In the genomic region with DNA sequence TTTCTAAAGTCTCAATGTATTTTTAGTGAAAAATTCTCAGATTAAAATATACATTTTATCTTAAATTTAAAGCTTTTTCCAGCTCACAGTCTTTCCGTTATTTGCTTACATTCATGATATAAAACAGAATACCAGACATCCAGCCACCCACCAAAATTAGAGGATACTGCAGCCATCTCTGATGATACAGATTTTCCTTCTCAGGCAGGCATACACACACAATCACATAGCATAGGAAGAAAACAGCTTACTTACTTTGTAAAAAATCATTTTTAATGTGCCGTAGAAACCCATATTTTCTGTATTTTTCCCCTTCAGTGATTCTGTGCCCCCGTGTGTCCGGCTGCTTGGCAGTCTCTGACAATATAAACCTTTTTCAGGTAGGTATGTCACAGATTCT, we compare ENCODE assay signal across 8 cellular contexts.
DNase-seq lines count a peak whose midpoint lies in the region; ATAC-seq, FAIRE-seq and TF ChIP-seq lines count a peak whose summit lies in the region.

No MANE protein-coding gene starts in this region.

- H4K8ac ChIP-seq in mesendoderm (ENCODE audit: low read depth, low read length): no peak overlapping the region

- intact Hi-C loops in A673 (cut with micrococcal nuclease; ENCODE audit: unreplicated experiment): no loop called here

- no peak overlapping the region for H2BK5ac ChIP-seq in mesendoderm (ENCODE audit: low read length)

- no peak overlapping the region for H2BK120ac ChIP-seq in mesendoderm (ENCODE audit: low read depth, low read length)

- H3K36me3 Mint-ChIP-seq in brain (peaks cover 1% of the 10 kb centered on the region), immature natural killer cell (no peaks in the 10 kb centered on the region)

- H3K4me1 Mint-ChIP-seq in brain: peaks cover 57% of the 10 kb centered on the region
- H3K4me1 Mint-ChIP-seq in immature natural killer cell: peaks cover 2 to 30% of the 10 kb centered on the region in 2 donors

- H3K79me1 ChIP-seq in mesendoderm (ENCODE audit: low read length): peaks cover 3% of the 10 kb centered on the region

- H3K56ac ChIP-seq in mesendoderm (ENCODE audit: low read length): no peak overlapping the region

- H3K9me3 Mint-ChIP-seq in brain (no peaks in the 10 kb centered on the region), immature natural killer cell (no peaks in the 10 kb centered on the region)

- no peaks in the 10 kb centered on the region for H3K27me3 ChIP-seq in A673 (replicated peaks; ENCODE audit: insufficient read depth, low read depth, low read length, poor library complexity)
- H3K27me3 ChIP-seq in mesendoderm (ENCODE audit: insufficient read depth, low read length, poor library complexity): no peaks in the 10 kb centered on the region

- no peak overlapping the region for H4K5ac ChIP-seq in mesendoderm (ENCODE audit: low read length)

- peak overlapping the region; percentile 53 for H3K4me3 ChIP-seq in A673 (ENCODE audit: low read depth, low read length, poor library complexity, severe bottlenecking)
- H3K4me3 ChIP-seq in HEK293 (ENCODE audit: low read depth, low read length): peak overlapping the region; percentile 51
- H3K4me3 ChIP-seq in mesendoderm (ENCODE audit: low read length): no peak overlapping the region

- ATAC-seq in HG03469 (IDR thresholded peaks at IDR 0.05; ENCODE audit: unreplicated experiment): no peak

- no CpG with 5 or more reads among the region's 4 CpGs for WGBS in mesendoderm (ENCODE audit: extremely low coverage, insufficient coverage, low lambda C conversion rate)

- no peaks in the 10 kb centered on the region for H3K79me2 ChIP-seq in mesendoderm (ENCODE audit: control insufficient read depth, insufficient read depth, low read length)

- no peaks in the 10 kb centered on the region for H3K36me3 ChIP-seq in A673 (ENCODE audit: insufficient read depth, low read length, poor library complexity, severe bottlenecking)
- H3K36me3 ChIP-seq in HEK293 (ENCODE audit: control insufficient read depth in 2 of 2, insufficient read depth in 1 of 2, low read length in 2 of 2): no peaks in the 10 kb centered on the region
- no peaks in the 10 kb centered on the region for H3K36me3 ChIP-seq in mesendoderm (ENCODE audit: control insufficient read depth, insufficient read depth, low read length)

- no peak overlapping the region for H3K23ac ChIP-seq in mesendoderm (ENCODE audit: low read length)

- CTCF ChIA-PET in A673 (lab: Charles Lee) (no interaction called here), HEK293 (lab: Yijun Ruan, JAX) (interaction anchor here (0.7 to 1.1 kb wide), 2 partner anchors 35 to 770 kb away, joined by 3 read pairs; no protein-coding TSS in a partner anchor)

- no peak overlapping the region for H3K9ac ChIP-seq in mesendoderm (ENCODE audit: low read length)

- H3K4me2 ChIP-seq in mesendoderm (ENCODE audit: low read length): no peak overlapping the region

- H3K4ac ChIP-seq in mesendoderm (ENCODE audit: low read depth, low read length): no peak overlapping the region

- H3K9me3 ChIP-seq in A673 (ENCODE audit: low read depth, low read length, poor library complexity, severe bottlenecking): no peaks in the 10 kb centered on the region
- H3K9me3 ChIP-seq in HEK293 (ENCODE audit: control insufficient read depth, insufficient read depth, low read depth, low read length): no peaks in the 10 kb centered on the region

- H3K27ac ChIP-seq in A673 (ENCODE audit: low read depth, low read length, poor library complexity, severe bottlenecking): peak overlapping the region; percentile 77
- H3K27ac ChIP-seq in HEK293 (ENCODE audit: extremely low read depth, low read depth, low read length): peak overlapping the region; percentile 87
- no peak overlapping the region for H3K27ac ChIP-seq in mesendoderm (ENCODE audit: low read depth, low read length)

- peak overlapping the region; percentile 94 to 98 (median 97) for H3K27ac Mint-ChIP-seq in brain
- H3K27ac Mint-ChIP-seq in immature natural killer cell: peak overlapping the region in 1 of 6 donors; percentile 67

- H3K4me3 Mint-ChIP-seq in brain: peak overlapping the region; percentile 88 to 95 (median 91)
- H3K4me3 Mint-ChIP-seq in immature natural killer cell: no peak overlapping the region

- peak overlapping the region; percentile 15 for H3K18ac ChIP-seq in mesendoderm (ENCODE audit: low read length)

- POLR2A ChIA-PET in A673 (lab: Charles Lee; ENCODE audit: low non-redundant PET) (interaction anchor here (0.7 kb wide), 1 partner anchor 259 kb away, joined by 3 read pairs; no protein-coding TSS in a partner anchor), HEK293 (lab: Yijun Ruan, JAX) (no interaction called here)

- H2BK15ac ChIP-seq in mesendoderm (replicated peaks; ENCODE audit: low read depth): no peak overlapping the region

- no peak overlapping the region for H2AK5ac ChIP-seq in mesendoderm (ENCODE audit: low read length)

- H3K4me1 ChIP-seq in A673 (ENCODE audit: insufficient read depth, low read length, poor library complexity, severe bottlenecking) (peaks cover 36% of the 10 kb centered on the region), HEK293 (ENCODE audit: control insufficient read depth, insufficient read depth, low read length) (0 out of 2 replicates have a peak, but pooled peaks cover 2% of the 10 kb centered on the region), mesendoderm (ENCODE audit: control insufficient read depth, low read depth, low read length) (peaks cover 4% of the 10 kb centered on the region)

- H3K27me3 Mint-ChIP-seq in brain (peaks cover 4% of the 10 kb centered on the region), immature natural killer cell (ENCODE audit: low read depth in 3 of 3) (no peaks in the 10 kb centered on the region)

- TF ChIP-seq CTCF in A673 (conservative IDR thresholded peaks at IDR 0.05; ENCODE audit: low read depth, low read length): no peak
- TF ChIP-seq CTCF in HEK293 (tag by site-specific recombination; IDR thresholded peaks at IDR 0.05): no peak
- no peak for TF ChIP-seq CTCF in brain (conservative IDR thresholded peaks at IDR 0.05)

- DNase-seq in A673 (ENCODE audit: low spot score) (no peak), mesendoderm (no peak), immature natural killer cell (no peak), H4 (ENCODE audit: low spot score) (no peak), urothelium cell line (ENCODE audit: low spot score) (no peak)

- no peak for FAIRE-seq in urothelium cell line (lab: Jason Lieb, UNC)

- BruUV-seq in A673 (replicated peaks; lab: Mats Ljungman, UMichigan): TSS peak; percentile 58

TF ChIP-seq in HEK293, 187 proteins besides CTCF, POLR2A, EP300 and RAD21:
- TF ChIP-seq ZNF558 (tag by site-specific recombination; IDR thresholded peaks at IDR 0.05) (no peak), ZNF549 (tag by site-specific recombination; IDR thresholded peaks at IDR 0.05) (0 out of 2 replicates have a peak, but pooled peaks have one; percentile 15)
- TF ChIP-seq, protein P1, sequence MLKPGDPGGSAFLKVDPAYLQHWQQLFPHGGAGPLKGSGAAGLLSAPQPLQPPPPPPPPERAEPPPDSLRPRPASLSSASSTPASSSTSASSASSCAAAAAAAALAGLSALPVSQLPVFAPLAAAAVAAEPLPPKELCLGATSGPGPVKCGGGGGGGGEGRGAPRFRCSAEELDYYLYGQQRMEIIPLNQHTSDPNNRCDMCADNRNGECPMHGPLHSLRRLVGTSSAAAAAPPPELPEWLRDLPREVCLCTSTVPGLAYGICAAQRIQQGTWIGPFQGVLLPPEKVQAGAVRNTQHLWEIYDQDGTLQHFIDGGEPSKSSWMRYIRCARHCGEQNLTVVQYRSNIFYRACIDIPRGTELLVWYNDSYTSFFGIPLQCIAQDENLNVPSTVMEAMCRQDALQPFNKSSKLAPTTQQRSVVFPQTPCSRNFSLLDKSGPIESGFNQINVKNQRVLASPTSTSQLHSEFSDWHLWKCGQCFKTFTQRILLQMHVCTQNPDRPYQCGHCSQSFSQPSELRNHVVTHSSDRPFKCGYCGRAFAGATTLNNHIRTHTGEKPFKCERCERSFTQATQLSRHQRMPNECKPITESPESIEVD (tag by site-specific recombination; IDR thresholded peaks at IDR 0.05): peak; percentile 59

Comparison
In these comparisons a context has a peak if more than half of its experiments do, and no peak if none do; other contexts are left out.
1. H3K4me3 Mint-ChIP-seq: peak in brain (5 of 5); none in immature natural killer cell (0 of 5).